13 cellular contexts compared by ENCODE assay signal in the genomic region with DNA sequence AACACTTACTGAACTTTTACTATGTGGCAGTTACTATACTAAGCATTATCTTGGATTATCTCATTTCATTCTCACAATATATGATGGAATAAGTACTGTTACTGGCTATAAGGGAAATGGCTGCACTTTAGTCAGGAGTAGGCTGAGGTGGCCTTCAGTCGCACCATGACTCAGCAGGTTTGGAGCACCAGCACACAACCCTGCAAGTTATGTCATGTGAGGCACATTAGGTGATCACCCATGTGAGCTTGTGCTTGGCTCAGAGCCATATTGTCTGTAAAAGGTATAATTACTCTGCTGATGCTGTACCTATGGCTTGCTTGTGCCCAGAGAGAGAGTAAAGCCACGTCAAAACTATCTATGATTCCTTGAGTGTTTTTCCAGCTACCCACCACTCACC. TPM values are rescaled to one million over a fixed set of nuclear protein-coding genes. Genes with fewer than 3 reads are reported as not detected.
DNase-seq lines count a peak whose midpoint lies in the region; ATAC-seq, FAIRE-seq and TF ChIP-seq lines count a peak whose summit lies in the region.
"Had no signal": no experiment of that assay in that cellular context is flagged by ENCODE, and none has a peak within 500 bp of the region (broad histone marks: within the 10 kb centered on the region; RNA-seq: fewer than 3 reads in every experiment).

No MANE protein-coding gene starts in this region.

- FAIRE-seq in bronchial epithelial cell (lab: Jason Lieb, UNC), result no peak

- no peaks in the 10 kb centered on the region for H3K27me3 ChIP-seq in bronchial epithelial cell (ENCODE audit: control insufficient read depth, insufficient read depth, low read length)
- H3K27me3 ChIP-seq: BLaER1, neural progenitor cell had no signal

- H3K36me3 Mint-ChIP-seq in stimulated activated naive B cell treated with anti-CD40 and anti-IgM and Interleukin-4, amounts not matched to agents 10 μg/mL and 1 μg/mL and 100 μg/mL, for 72 hours, result no peaks in the 10 kb centered on the region
- H3K36me3 Mint-ChIP-seq: neural progenitor cell had no signal

- H3K36me3 ChIP-seq in bronchial epithelial cell (ENCODE audit: control insufficient read depth, insufficient read depth, low read length), result no peaks in the 10 kb centered on the region
- H3K36me3 ChIP-seq: BLaER1, neural progenitor cell had no signal

- H3K4me3 Mint-ChIP-seq in stimulated activated naive B cell treated with anti-CD40 and anti-IgM and Interleukin-4, amounts not matched to agents 10 μg/mL and 1 μg/mL and 100 μg/mL, for 72 hours, result no peak overlapping the region
- H3K4me3 Mint-ChIP-seq: neural progenitor cell had no signal

- no peak overlapping the region for H3K4me3 ChIP-seq in bronchial epithelial cell (ENCODE audit: low read depth, low read length)
- H3K4me3 ChIP-seq: BLaER1, neural progenitor cell, SK-N-MC had no signal

- peaks cover 8 to 11% of the 10 kb centered on the region in 2 donors for H3K27me3 Mint-ChIP-seq in stimulated activated naive B cell treated with anti-CD40 and anti-IgM and Interleukin-4, amounts not matched to agents 10 μg/mL and 1 μg/mL and 100 μg/mL, for 72 hours

- peaks cover 0 to 3% of the 10 kb centered on the region in 2 donors for H3K9me3 Mint-ChIP-seq in stimulated activated naive B cell treated with anti-CD40 and anti-IgM and Interleukin-4, amounts not matched to agents 10 μg/mL and 1 μg/mL and 100 μg/mL, for 72 hours
- H3K9me3 Mint-ChIP-seq: neural progenitor cell had no signal

- DNase-seq in COLO668 (lab: John Stamatoyannopoulos, UW; ENCODE audit: unreplicated experiment) (peak; percentile 47), NCI-H2227 (lab: John Stamatoyannopoulos, UW; ENCODE audit: unreplicated experiment) (peak; percentile 79), bronchial epithelial cell (ENCODE audit: low read depth) (peak; percentile 87), amniotic stem cell (lab: John Stamatoyannopoulos, UW) (no peak)
- DNase-seq in stimulated activated naive B cell treated with anti-CD40 and anti-IgM and Interleukin-4, amounts not matched to agents 10 μg/mL and 1 μg/mL and 100 μg/mL, for 72 hours, result no peak
- DNase-seq: activated CD4-positive, alpha-beta T cell treated with anti-CD3 and anti-CD28 coated beads, Interleukin-2, amount 50 U/mL, for 4 hours; amygdala had no signal

- peaks cover 0 to 5% of the 10 kb centered on the region in 2 donors for H3K4me1 Mint-ChIP-seq in stimulated activated naive B cell treated with anti-CD40 and anti-IgM and Interleukin-4, amounts not matched to agents 10 μg/mL and 1 μg/mL and 100 μg/mL, for 72 hours

- no peak overlapping the region for H3K27ac Mint-ChIP-seq in stimulated activated naive B cell treated with anti-CD40 and anti-IgM and Interleukin-4, amounts not matched to agents 10 μg/mL and 1 μg/mL and 100 μg/mL, for 72 hours

- TF ChIP-seq CTCF in bronchial epithelial cell (IDR thresholded peaks at IDR 0.05; ENCODE audit: insufficient read depth, low read length, severe bottlenecking), result no peak

- ATAC-seq in HG03432 (IDR thresholded peaks at IDR 0.05; ENCODE audit: unreplicated experiment) (peak; percentile 51), GM21515 (IDR thresholded peaks at IDR 0.05; ENCODE audit: unreplicated experiment) (no peak), HG03280 (IDR thresholded peaks at IDR 0.05; ENCODE audit: unreplicated experiment) (no peak)
- ATAC-seq in stimulated activated naive B cell treated with anti-CD40 and anti-IgM and Interleukin-4, amounts not matched to agents 10 μg/mL and 1 μg/mL and 100 μg/mL, for 72 hours (replicated peaks), result no peak

RNA-seq across cellular contexts. Expression of a gene that starts 54.1 kb away (rescaled TPM):
- 50.6 and 110 TPM in 2 replicates for total RNA-seq in bronchial epithelial cell

Comparison
In these comparisons a context has a peak if more than half of its experiments do, and no peak if none do; other contexts are left out.
1. DNase-seq: peak in COLO668 (single experiment), NCI-H2227 (single experiment) and bronchial epithelial cell (single experiment); none in stimulated activated naive B cell treated with anti-CD40 and anti-IgM and Interleukin-4, amounts not matched to agents 10 μg/mL and 1 μg/mL and 100 μg/mL, for 72 hours (single experiment) and amniotic stem cell (single experiment).